ENCODE assay signal across 10 cellular contexts in the genomic region with DNA sequence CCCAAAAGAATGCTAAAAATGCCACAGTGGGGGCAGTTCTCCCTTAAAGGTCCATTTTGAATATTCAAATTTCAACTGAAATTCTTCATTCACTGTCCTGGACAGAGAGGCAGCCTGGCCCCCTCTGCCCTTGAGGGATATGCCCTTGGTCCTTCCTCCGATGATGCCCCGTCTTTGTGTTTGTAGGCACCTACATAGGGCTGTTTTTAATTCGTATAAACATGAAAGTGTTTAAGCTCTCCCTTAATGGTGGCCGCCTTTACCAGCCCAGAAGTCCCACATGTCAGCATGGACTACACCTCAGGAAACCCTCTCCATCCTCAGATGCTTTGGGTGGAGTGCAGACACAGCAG.
A peak's percentile ranks its signal among the peaks of the same experiment; 100 is the strongest.
DNase-seq lines count a peak whose midpoint lies in the region; ATAC-seq and TF ChIP-seq lines count a peak whose summit lies in the region.
"Had no signal": no experiment of that assay in that cellular context is flagged by ENCODE, and none has a peak within 500 bp of the region (broad histone marks: within the 10 kb centered on the region; RNA-seq: fewer than 3 reads in every experiment).

No MANE protein-coding gene starts in this region.

- H3K9me3 ChIP-seq in cardiac muscle cell (ENCODE audit: low read depth) (no peaks in the 10 kb centered on the region), uterus (no peaks in the 10 kb centered on the region)
- H3K9me3 ChIP-seq: thoracic aorta had no signal

- H3K27me3 ChIP-seq in cardiac muscle cell (no peaks in the 10 kb centered on the region), uterus (no peaks in the 10 kb centered on the region)

- H3K36me3 Mint-ChIP-seq in chondrocyte (ENCODE audit: low read depth) (peaks cover 5% of the 10 kb centered on the region), naive B cell (no peaks in the 10 kb centered on the region)

- DNase-seq in cardiac muscle cell (ENCODE audit: low read depth in 1 of 2, low spot score in 1 of 2) (no peak), Right ventricle myocardium inferior (ENCODE audit: missing footprints) (no peak), chondrocyte (ENCODE audit: low spot score) (no peak), naive B cell (no peak), uterus (no peak), hypothalamus (lab: John Stamatoyannopoulos, UW) (no peak), Ammon's horn (ENCODE audit: low spot score) (no peak), activated gamma-delta T cell treated with Interleukin-2 at 50 U/mL for 16 hours (no peak)

- TF ChIP-seq POLR2A in uterus (IDR thresholded peaks at IDR 0.05): no peak

- TF ChIP-seq CTCF in cardiac muscle cell (IDR thresholded peaks at IDR 0.05; ENCODE audit: low read depth, low read length) (no peak), chondrocyte (IDR thresholded peaks at IDR 0.05) (no peak), uterus (IDR thresholded peaks at IDR 0.05) (no peak)

- H3K4me1 Mint-ChIP-seq in chondrocyte (ENCODE audit: low read depth): peaks cover 31% of the 10 kb centered on the region
- peaks cover 16 to 31% (median 28%) of the 10 kb centered on the region in 3 donors for H3K4me1 Mint-ChIP-seq in naive B cell

- ATAC-seq in Right ventricle myocardium inferior (no peak), naive B cell (ENCODE audit: low read depth in 2 of 2) (no peak)

- H3K4me1 ChIP-seq in cardiac muscle cell (ENCODE audit: low read depth) (peaks cover 10% of the 10 kb centered on the region), uterus (no peaks in the 10 kb centered on the region)

- no peaks in the 10 kb centered on the region for H3K9me3 Mint-ChIP-seq in chondrocyte (ENCODE audit: low read depth)
- no peaks in the 10 kb centered on the region for H3K9me3 Mint-ChIP-seq in naive B cell

- intact Hi-C loops in Right ventricle myocardium inferior (cut with DNase I) (loop anchor here (2.0 to 10.0 kb wide), 5 partner anchors 136 to 688 kb away; a partner anchor contains a TSS), uterus (cut with DNase I; ENCODE audit: low total_unique reads) (loop anchor here (10.0 kb wide), 1 partner anchor 518 kb away; no protein-coding TSS in a partner anchor)

- peak overlapping the region; percentile 73 for H3K27ac Mint-ChIP-seq in chondrocyte (ENCODE audit: unreplicated experiment)
- H3K27ac Mint-ChIP-seq in naive B cell: peak overlapping the region in 4 of 6 donors; percentile 21 to 79 (median 72)

- H3K27ac ChIP-seq in cardiac muscle cell (peak overlapping the region; percentile 31), uterus (peak overlapping the region; percentile 26 to 33)
- H3K27ac ChIP-seq: thoracic aorta had no signal

- H3K36me3 ChIP-seq in cardiac muscle cell (no peaks in the 10 kb centered on the region), uterus (no peaks in the 10 kb centered on the region)

- H3K4me3 ChIP-seq in cardiac muscle cell (no peak overlapping the region), uterus (no peak overlapping the region)
- H3K4me3 ChIP-seq: lung, thoracic aorta had no signal

- H3K4me3 Mint-ChIP-seq in chondrocyte (ENCODE audit: unreplicated experiment): no peak overlapping the region
- no peak overlapping the region for H3K4me3 Mint-ChIP-seq in naive B cell

- H3K27me3 Mint-ChIP-seq in chondrocyte (ENCODE audit: low read depth) (no peaks in the 10 kb centered on the region), naive B cell (no peaks in the 10 kb centered on the region)
